In the genomic region with DNA sequence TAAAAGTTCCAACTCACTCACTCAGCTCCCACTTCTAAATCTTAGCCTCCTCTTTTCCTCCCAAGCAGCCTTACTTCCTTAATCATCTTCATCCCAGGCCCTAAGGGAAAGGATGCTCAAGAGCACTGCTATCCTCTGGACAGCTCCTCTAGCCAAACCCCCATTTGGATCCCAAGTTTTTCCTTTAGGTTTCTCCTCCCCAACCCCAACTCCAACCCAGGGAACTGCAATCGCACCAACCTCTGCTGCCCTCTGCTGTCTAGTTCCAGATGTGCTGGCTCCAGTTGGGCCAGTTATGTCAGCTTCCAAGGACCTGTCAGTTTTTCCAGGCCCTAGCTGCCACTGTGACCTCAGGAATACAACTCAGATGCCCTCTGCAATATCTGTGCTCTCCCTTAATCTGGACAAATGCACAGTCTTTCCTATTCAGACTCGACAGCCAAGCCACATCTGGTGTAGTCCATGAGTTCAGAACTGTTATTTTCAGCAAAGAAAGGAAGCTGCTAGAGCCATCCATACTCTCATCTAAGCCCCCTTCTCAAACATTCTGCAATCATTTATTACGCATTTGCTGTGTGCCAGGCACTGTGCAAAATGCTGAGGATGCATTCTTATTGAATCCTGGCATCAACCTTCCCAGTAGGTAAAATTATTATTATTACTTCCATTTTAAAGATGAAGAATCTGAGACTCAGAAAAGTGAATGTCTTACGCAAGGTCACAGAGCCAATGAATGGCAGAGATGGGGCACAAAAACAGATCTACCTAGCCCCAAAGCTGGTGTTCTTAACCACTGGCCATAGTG, we compare ENCODE assay signal across 8 cellular contexts. TPM values are rescaled to one million over a fixed set of nuclear protein-coding genes. Genes with fewer than 3 reads are reported as not detected.
DNase-seq lines count a peak whose midpoint lies in the region; ATAC-seq and TF ChIP-seq lines count a peak whose summit lies in the region.

No MANE protein-coding gene starts in this region.

- ATAC-seq in lower lobe of right lung (peak; percentile 59 to 73), HG03196 (IDR thresholded peaks at IDR 0.05; ENCODE audit: unreplicated experiment) (no peak), GM21367 (IDR thresholded peaks at IDR 0.05; ENCODE audit: unreplicated experiment) (no peak)

- H3K9ac ChIP-seq in Karpas-422 (ENCODE audit: low read length) = no peak overlapping the region

- H2AFZ ChIP-seq in Karpas-422 (ENCODE audit: low read length) = no peak overlapping the region

- H3K79me2 ChIP-seq in Karpas-422 (ENCODE audit: low read length) = no peaks in the 10 kb centered on the region

- no peak for TF ChIP-seq EP300 in suprapubic skin (IDR thresholded peaks at IDR 0.05)

- WGBS in suprapubic skin = 39% methylated on average over 4 of the region's 4 CpGs

- H3K9me2 ChIP-seq in Karpas-422 (replicated peaks; ENCODE audit: insufficient read depth, low read length) = no peaks in the 10 kb centered on the region

- H3K4me3 ChIP-seq in Karpas-422 (ENCODE audit: low read length) (no peak overlapping the region), dorsolateral prefrontal cortex (no peak overlapping the region), lower lobe of right lung (no peak overlapping the region), suprapubic skin (no peak overlapping the region)

- intact Hi-C loops in dorsolateral prefrontal cortex (cut with DNase I) = loop anchor here (1.0 to 5.0 kb wide), 5 partner anchors 49 to 120 kb away; partner anchors contain the start of gene APLN (in 1 of the 2)
- intact Hi-C loops in lower lobe of right lung (cut with DNase I) = no loop called here

- H3K4me1 ChIP-seq in Karpas-422 (ENCODE audit: low read length) (no peaks in the 10 kb centered on the region), lower lobe of right lung (no peaks in the 10 kb centered on the region), suprapubic skin (no peaks in the 10 kb centered on the region)

- TF ChIP-seq CTCF in dorsolateral prefrontal cortex (IDR thresholded peaks at IDR 0.05 in 54 of 56, conservative IDR thresholded peaks at IDR 0.05 in 2 of 56; ENCODE audit: low read depth in 1 of 56, partially characterized antibody in 56 of 56) (peak; percentile 20 to 95 (median 82)), lower lobe of right lung (IDR thresholded peaks at IDR 0.05) (peak; percentile 63), suprapubic skin (IDR thresholded peaks at IDR 0.05) (peak; percentile 54 to 56)

- H3K27ac ChIP-seq in Karpas-422 (ENCODE audit: low read length) (no peak overlapping the region), dorsolateral prefrontal cortex (peak overlapping the region in 3 of 59 donors; percentile 2 to 26 (median 13)), lower lobe of right lung (no peak overlapping the region), suprapubic skin (no peak overlapping the region)

- H3K36me3 ChIP-seq in Karpas-422 (ENCODE audit: insufficient read depth, low read length) (no peaks in the 10 kb centered on the region), lower lobe of right lung (no peaks in the 10 kb centered on the region), suprapubic skin (no peaks in the 10 kb centered on the region)

- no peaks in the 10 kb centered on the region for H4K20me1 ChIP-seq in Karpas-422 (ENCODE audit: insufficient read depth, low read depth, low read length)

- H3K9me3 ChIP-seq in Karpas-422 (ENCODE audit: low read length) = no peaks in the 10 kb centered on the region
- no peaks in the 10 kb centered on the region for H3K9me3 ChIP-seq in lower lobe of right lung
- H3K9me3 ChIP-seq in suprapubic skin = no peaks in the 10 kb centered on the region

- no peak overlapping the region for H3K4me2 ChIP-seq in Karpas-422 (ENCODE audit: low read depth, low read length, poor library complexity, severe bottlenecking)

- H3K27me3 ChIP-seq in Karpas-422 (ENCODE audit: low read length) (no peaks in the 10 kb centered on the region), dorsolateral prefrontal cortex (peaks cover 0 to 76% (median 21%) of the 10 kb centered on the region in 45 donors), lower lobe of right lung (ENCODE audit: low read depth) (no peaks in the 10 kb centered on the region), suprapubic skin (no peaks in the 10 kb centered on the region)

- DNase-seq in EL = peak; percentile 53
- DNase-seq in Karpas-422 = peak; percentile 69
- DNase-seq in T-helper 9 cell = peak; percentile 6
- peak in 9 of 10 donors; percentile 21 to 80 (median 73) for DNase-seq in dorsolateral prefrontal cortex
- DNase-seq in lower lobe of right lung = peak; percentile 48
- no peak for DNase-seq in suprapubic skin (ENCODE audit: low spot score in 2 of 2)

- TF ChIP-seq POLR2A in suprapubic skin (IDR thresholded peaks at IDR 0.05) = no peak

RNA-seq across cellular contexts. Expression of gene XPNPEP2, which starts 12.3 kb away (rescaled TPM):
- total RNA-seq in Karpas-422 (2014; rRNA removed; shearing (Covaris generic); ENCODE audit: low replicate concordance) = not detected in 2 replicates
- under 1 TPM in 6 of 120 experiments, not detected in 114; 0.07 to 0.29 (median 0.17) TPM for total RNA-seq in dorsolateral prefrontal cortex
- 2.9 TPM for total RNA-seq in lower lobe of right lung
- 1 to 10 TPM in 3 of 4 donors, under 1 TPM in 1; 0.83 to 6.1 (median 2.4) TPM for total RNA-seq in suprapubic skin

RNA-seq across cellular contexts. Expression of gene SASH3, which starts 53.2 kb away (rescaled TPM):
- 63.0 and 103 TPM in 2 replicates for total RNA-seq in Karpas-422 (2014; rRNA removed; shearing (Covaris generic); ENCODE audit: low replicate concordance)
- total RNA-seq in dorsolateral prefrontal cortex (10 to 100 TPM in 9 of 120 experiments, 1 to 10 TPM in 109, under 1 TPM in 2; 0.50 to 20.0 (median 4.8) TPM), lower lobe of right lung (74.9 TPM), suprapubic skin (1 to 10 TPM in 3 of 4 donors, under 1 TPM in 1; 0.34 to 3.3 (median 1.7) TPM)

Comparison
In these comparisons a context has a peak if more than half of its experiments do, and no peak if none do; other contexts are left out.
1. DNase-seq: peak in EL (single experiment), Karpas-422 (single experiment), T-helper 9 cell (single experiment), dorsolateral prefrontal cortex (9 of 10) and lower lobe of right lung (single experiment); none in suprapubic skin (0 of 2).
2. ATAC-seq: peak in lower lobe of right lung (2 of 2); none in HG03196 (single experiment) and GM21367 (single experiment).
3. Peak in every context shown above with its lines, with median percentiles within 50 percentile points of each other: CTCF ChIP-seq.